Comparison of ENCODE assay signal across 2 cellular contexts in the genomic region with DNA sequence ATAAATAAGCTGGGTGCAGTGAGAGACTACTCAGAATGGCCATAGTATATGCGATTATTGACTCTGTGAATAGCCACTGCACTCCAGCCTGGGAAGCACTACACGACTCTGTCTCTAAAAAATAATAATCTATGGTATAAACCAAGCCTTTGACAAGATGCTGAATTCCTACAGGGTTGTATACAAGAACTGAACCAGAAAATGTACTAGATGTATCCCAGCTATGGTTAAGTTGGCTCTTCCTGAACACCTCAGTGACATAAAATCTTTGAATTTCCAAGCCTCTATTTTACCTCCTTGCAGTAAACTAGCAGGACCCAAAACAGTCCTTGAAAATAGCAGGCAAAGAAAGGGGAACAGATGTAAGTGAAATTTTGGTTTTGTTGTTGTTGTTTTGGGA.
TF ChIP-seq lines count a peak whose summit lies in the region.

No MANE protein-coding gene starts in this region.

TF ChIP-seq in HCT116, 20 proteins besides CTCF, POLR2A, EP300 and RAD21:
- TF ChIP-seq JUND (IDR thresholded peaks at IDR 0.05), result peak; percentile 26; the same call in 1 of the 2 replicates
- TF ChIP-seq, protein P1, sequence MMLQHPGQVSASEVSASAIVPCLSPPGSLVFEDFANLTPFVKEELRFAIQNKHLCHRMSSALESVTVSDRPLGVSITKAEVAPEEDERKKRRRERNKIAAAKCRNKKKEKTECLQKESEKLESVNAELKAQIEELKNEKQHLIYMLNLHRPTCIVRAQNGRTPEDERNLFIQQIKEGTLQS (IDR thresholded peaks at IDR 0.05), result no peak

TF ChIP-seq in K562, 482 proteins besides CTCF, POLR2A, EP300 and RAD21:
- TF ChIP-seq ILF3 (IDR thresholded peaks at IDR 0.05; ENCODE audit: borderline replicate concordance) (0 out of 2 replicates have a peak, but pooled peaks have one; percentile 17), PHF20 (IDR thresholded peaks at IDR 0.05; ENCODE audit: partially characterized antibody) (peak; percentile 40), RBM22 (IDR thresholded peaks at IDR 0.05; ENCODE audit: low read depth, low read length, poor library complexity, severe bottlenecking) (peak; percentile 1), CHD1 (IDR thresholded peaks at IDR 0.05; ENCODE audit: low read length) (no peak), EWSR1 (IDR thresholded peaks at IDR 0.05; ENCODE audit: borderline replicate concordance, low read depth, partially characterized antibody) (peak; percentile 49), SIN3A (IDR thresholded peaks at IDR 0.05; ENCODE audit: borderline replicate concordance in 2 of 2, control insufficient read depth in 1 of 2, low read depth in 2 of 2, low read length in 2 of 2) (peak in 1 of 2 experiments; percentile 34; a peak in 1 of 4 replicates), POLR2AphosphoS5 (IDR thresholded peaks at IDR 0.05; ENCODE audit: control insufficient read depth, insufficient read depth, low read depth, low read length) (peak; percentile 70), SOX6 (IDR thresholded peaks at IDR 0.05) (0 out of 2 replicates have a peak, but pooled peaks have one; percentile 8), GTF2A2 (tag; IDR thresholded peaks at IDR 0.05) (no peak), MEF2A (IDR thresholded peaks at IDR 0.05; ENCODE audit: control insufficient read depth, low read depth, low read length) (0 out of 2 replicates have a peak, but pooled peaks have one; percentile 4), HDAC3 (IDR thresholded peaks at IDR 0.05; ENCODE audit: borderline replicate concordance, partially characterized antibody) (peak; percentile 12), BRF1 (IDR thresholded peaks at IDR 0.05; ENCODE audit: borderline replicate concordance, extremely low read depth, insufficient read length) (no peak), CBX3 (IDR thresholded peaks at IDR 0.05; ENCODE audit: borderline replicate concordance in 1 of 2, low read length in 2 of 2) (0 out of 3 replicates have a peak, but pooled peaks of 1 of the 2 experiments have one; percentile 10), SUPT5H (IDR thresholded peaks at IDR 0.05) (peak; percentile 59; the same call in 1 of the 2 replicates), FUS (optimal IDR thresholded peaks at IDR 0.05; ENCODE audit: low read depth, low read length) (peak; percentile 35), NR3C1 (CRISPR knock-in tag; IDR thresholded peaks at IDR 0.05) (0 out of 2 replicates have a peak, but pooled peaks have one; percentile 41), NUFIP1 (IDR thresholded peaks at IDR 0.05; ENCODE audit: partially characterized antibody) (peak; percentile 30), ZNF551 (CRISPR knock-in tag; IDR thresholded peaks at IDR 0.05) (0 out of 2 replicates have a peak, but pooled peaks have one; percentile 62), ZNF212 (CRISPR knock-in tag; IDR thresholded peaks at IDR 0.05) (no peak)
- TF ChIP-seq, protein P2, sequence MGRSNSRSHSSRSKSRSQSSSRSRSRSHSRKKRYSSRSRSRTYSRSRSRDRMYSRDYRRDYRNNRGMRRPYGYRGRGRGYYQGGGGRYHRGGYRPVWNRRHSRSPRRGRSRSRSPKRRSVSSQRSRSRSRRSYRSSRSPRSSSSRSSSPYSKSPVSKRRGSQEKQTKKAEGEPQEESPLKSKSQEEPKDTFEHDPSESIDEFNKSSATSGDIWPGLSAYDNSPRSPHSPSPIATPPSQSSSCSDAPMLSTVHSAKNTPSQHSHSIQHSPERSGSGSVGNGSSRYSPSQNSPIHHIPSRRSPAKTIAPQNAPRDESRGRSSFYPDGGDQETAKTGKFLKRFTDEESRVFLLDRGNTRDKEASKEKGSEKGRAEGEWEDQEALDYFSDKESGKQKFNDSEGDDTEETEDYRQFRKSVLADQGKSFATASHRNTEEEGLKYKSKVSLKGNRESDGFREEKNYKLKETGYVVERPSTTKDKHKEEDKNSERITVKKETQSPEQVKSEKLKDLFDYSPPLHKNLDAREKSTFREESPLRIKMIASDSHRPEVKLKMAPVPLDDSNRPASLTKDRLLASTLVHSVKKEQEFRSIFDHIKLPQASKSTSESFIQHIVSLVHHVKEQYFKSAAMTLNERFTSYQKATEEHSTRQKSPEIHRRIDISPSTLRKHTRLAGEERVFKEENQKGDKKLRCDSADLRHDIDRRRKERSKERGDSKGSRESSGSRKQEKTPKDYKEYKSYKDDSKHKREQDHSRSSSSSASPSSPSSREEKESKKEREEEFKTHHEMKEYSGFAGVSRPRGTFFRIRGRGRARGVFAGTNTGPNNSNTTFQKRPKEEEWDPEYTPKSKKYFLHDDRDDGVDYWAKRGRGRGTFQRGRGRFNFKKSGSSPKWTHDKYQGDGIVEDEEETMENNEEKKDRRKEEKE (IDR thresholded peaks at IDR 0.05; ENCODE audit: borderline replicate concordance in 1 of 2, control insufficient read depth in 1 of 2, low read depth in 2 of 2, low read length in 1 of 2), result 0 out of 4 replicates have a peak, but pooled peaks of 1 of the 2 experiments have one; percentile 54
- TF ChIP-seq, protein P3, sequence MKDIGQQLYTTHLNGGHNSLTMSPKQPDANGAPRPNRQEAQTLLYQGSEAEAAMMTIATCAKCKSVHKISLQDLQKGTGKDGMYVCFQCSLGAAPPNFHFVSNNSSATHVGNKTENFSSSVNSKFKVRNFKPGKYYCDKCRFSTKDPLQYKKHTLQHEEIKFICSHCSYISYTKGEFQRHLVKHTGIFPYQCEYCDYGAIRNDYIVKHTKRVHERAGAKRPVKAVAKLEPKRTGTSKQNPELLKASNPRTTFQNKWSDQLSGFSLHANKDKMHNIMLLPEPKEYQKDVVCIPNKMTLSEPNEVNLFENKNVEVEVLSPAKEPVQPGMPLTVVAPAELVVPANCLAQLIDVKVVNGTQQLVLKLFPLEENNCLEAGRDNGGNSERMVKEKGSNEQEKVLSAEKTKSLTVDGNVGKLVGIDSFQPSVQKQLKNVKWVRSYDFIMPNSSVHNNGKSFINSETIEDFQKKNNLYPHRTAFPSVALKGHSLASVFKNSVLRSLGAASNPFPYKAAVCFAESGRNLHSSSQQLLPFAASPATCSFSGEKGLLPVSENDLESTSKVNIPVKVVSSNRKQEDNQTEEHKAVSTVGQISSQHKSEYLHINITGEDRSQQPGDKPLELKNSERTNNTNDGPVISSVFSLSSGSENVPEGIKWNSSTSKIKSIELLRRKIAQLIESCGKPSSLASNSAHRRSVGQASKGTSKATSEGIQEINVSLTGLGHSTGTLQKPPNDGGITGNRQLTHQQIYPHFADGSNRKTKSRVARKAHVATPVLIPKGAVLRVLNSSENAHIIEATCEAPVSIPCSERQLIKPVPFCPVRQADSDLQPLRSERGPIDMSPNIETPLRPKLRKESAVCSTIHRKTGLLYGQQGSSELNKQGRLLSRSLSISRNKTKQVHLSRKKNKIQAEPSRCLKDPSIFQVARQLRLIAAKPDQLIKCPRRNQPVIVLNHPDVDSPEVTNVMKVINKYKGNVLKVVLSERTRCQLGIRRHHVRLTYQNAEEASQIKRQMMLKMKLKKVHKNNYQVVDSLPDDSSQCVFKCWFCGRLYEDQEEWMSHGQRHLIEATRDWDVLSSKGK (CRISPR knock-in tag; IDR thresholded peaks at IDR 0.05), result peak; percentile 41; the same call in 1 of the 2 replicates
- TF ChIP-seq, protein P4, sequence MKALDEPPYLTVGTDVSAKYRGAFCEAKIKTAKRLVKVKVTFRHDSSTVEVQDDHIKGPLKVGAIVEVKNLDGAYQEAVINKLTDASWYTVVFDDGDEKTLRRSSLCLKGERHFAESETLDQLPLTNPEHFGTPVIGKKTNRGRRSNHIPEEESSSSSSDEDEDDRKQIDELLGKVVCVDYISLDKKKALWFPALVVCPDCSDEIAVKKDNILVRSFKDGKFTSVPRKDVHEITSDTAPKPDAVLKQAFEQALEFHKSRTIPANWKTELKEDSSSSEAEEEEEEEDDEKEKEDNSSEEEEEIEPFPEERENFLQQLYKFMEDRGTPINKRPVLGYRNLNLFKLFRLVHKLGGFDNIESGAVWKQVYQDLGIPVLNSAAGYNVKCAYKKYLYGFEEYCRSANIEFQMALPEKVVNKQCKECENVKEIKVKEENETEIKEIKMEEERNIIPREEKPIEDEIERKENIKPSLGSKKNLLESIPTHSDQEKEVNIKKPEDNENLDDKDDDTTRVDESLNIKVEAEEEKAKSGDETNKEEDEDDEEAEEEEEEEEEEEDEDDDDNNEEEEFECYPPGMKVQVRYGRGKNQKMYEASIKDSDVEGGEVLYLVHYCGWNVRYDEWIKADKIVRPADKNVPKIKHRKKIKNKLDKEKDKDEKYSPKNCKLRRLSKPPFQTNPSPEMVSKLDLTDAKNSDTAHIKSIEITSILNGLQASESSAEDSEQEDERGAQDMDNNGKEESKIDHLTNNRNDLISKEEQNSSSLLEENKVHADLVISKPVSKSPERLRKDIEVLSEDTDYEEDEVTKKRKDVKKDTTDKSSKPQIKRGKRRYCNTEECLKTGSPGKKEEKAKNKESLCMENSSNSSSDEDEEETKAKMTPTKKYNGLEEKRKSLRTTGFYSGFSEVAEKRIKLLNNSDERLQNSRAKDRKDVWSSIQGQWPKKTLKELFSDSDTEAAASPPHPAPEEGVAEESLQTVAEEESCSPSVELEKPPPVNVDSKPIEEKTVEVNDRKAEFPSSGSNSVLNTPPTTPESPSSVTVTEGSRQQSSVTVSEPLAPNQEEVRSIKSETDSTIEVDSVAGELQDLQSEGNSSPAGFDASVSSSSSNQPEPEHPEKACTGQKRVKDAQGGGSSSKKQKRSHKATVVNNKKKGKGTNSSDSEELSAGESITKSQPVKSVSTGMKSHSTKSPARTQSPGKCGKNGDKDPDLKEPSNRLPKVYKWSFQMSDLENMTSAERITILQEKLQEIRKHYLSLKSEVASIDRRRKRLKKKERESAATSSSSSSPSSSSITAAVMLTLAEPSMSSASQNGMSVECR (CRISPR knock-in tag; IDR thresholded peaks at IDR 0.05), result 0 out of 2 replicates have a peak, but pooled peaks have one; percentile 30
- TF ChIP-seq, protein P5, sequence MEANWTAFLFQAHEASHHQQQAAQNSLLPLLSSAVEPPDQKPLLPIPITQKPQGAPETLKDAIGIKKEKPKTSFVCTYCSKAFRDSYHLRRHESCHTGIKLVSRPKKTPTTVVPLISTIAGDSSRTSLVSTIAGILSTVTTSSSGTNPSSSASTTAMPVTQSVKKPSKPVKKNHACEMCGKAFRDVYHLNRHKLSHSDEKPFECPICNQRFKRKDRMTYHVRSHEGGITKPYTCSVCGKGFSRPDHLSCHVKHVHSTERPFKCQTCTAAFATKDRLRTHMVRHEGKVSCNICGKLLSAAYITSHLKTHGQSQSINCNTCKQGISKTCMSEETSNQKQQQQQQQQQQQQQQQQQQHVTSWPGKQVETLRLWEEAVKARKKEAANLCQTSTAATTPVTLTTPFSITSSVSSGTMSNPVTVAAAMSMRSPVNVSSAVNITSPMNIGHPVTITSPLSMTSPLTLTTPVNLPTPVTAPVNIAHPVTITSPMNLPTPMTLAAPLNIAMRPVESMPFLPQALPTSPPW (CRISPR knock-in tag; IDR thresholded peaks at IDR 0.05), result no peak
- TF ChIP-seq, protein P6, sequence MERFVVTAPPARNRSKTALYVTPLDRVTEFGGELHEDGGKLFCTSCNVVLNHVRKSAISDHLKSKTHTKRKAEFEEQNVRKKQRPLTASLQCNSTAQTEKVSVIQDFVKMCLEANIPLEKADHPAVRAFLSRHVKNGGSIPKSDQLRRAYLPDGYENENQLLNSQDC (CRISPR knock-in tag; IDR thresholded peaks at IDR 0.05), result 0 out of 2 replicates have a peak, but pooled peaks have one; percentile 10
